Comparison of ENCODE assay signal across 2 cellular contexts in genomic region chr1:109198745-109199144, GRCh38.
TF ChIP-seq lines count a peak whose summit lies in the region.

No MANE protein-coding gene starts in this region.

TF ChIP-seq in HCT116, 20 proteins besides CTCF, POLR2A, EP300 and RAD21 (continued from another document):
- TF ChIP-seq SIN3A (IDR thresholded peaks at IDR 0.05; ENCODE audit: low read depth) (no peak), REST (IDR thresholded peaks at IDR 0.05; ENCODE audit: low read depth) (no peak), JUND (IDR thresholded peaks at IDR 0.05) (no peak; the same call in 1 of the 2 replicates), EZH2 (IDR thresholded peaks at IDR 0.05) (no peak), EZH2phosphoT487 (IDR thresholded peaks at IDR 0.05; ENCODE audit: borderline replicate concordance) (no peak), EGR1 (IDR thresholded peaks at IDR 0.05; ENCODE audit: low read depth) (no peak)
- TF ChIP-seq, protein P1, sequence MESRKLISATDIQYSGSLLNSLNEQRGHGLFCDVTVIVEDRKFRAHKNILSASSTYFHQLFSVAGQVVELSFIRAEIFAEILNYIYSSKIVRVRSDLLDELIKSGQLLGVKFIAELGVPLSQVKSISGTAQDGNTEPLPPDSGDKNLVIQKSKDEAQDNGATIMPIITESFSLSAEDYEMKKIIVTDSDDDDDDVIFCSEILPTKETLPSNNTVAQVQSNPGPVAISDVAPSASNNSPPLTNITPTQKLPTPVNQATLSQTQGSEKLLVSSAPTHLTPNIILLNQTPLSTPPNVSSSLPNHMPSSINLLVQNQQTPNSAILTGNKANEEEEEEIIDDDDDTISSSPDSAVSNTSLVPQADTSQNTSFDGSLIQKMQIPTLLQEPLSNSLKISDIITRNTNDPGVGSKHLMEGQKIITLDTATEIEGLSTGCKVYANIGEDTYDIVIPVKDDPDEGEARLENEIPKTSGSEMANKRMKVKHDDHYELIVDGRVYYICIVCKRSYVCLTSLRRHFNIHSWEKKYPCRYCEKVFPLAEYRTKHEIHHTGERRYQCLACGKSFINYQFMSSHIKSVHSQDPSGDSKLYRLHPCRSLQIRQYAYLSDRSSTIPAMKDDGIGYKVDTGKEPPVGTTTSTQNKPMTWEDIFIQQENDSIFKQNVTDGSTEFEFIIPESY (IDR thresholded peaks at IDR 0.05; ENCODE audit: extremely low read depth, insufficient replicate concordance, low read length), result no peak
TF ChIP-seq in HCT116: peak in this region for 0.

TF ChIP-seq in SK-N-SH treated with all-trans-retinoic acid at 6 μM for 48 hours, 23 proteins besides CTCF, POLR2A, EP300 and RAD21 (continued from another document):
- TF ChIP-seq PATZ1 (CRISPR knock-in tag; IDR thresholded peaks at IDR 0.05; ENCODE audit: borderline replicate concordance), result no peak
- TF ChIP-seq GLIS3 (CRISPR knock-in tag; IDR thresholded peaks at IDR 0.05), result no peak
- no peak for TF ChIP-seq TOX (CRISPR knock-in tag; IDR thresholded peaks at IDR 0.05; ENCODE audit: borderline replicate concordance)
- TF ChIP-seq BACH2 (CRISPR knock-in tag; IDR thresholded peaks at IDR 0.05; ENCODE audit: borderline replicate concordance), result no peak
- no peak for TF ChIP-seq ARNTL (CRISPR knock-in tag; IDR thresholded peaks at IDR 0.05; ENCODE audit: borderline replicate concordance, low read depth)
- TF ChIP-seq SNAI2 (CRISPR knock-in tag; IDR thresholded peaks at IDR 0.05), result no peak
